Comparison of ENCODE assay signal across 16 cellular contexts in genomic region chr22:19884954-19885751, GRCh38. TPM values are rescaled to one million over a fixed set of nuclear protein-coding genes. Genes with fewer than 3 reads are reported as not detected.
A peak's percentile ranks its signal among the peaks of the same experiment; 100 is the strongest.
DNase-seq lines count a peak whose midpoint lies in the region; ATAC-seq and TF ChIP-seq lines count a peak whose summit lies in the region.
"Had no signal": no experiment of that assay in that cellular context is flagged by ENCODE, and none has a peak within 500 bp of the region (broad histone marks: within the 10 kb centered on the region; RNA-seq: fewer than 3 reads in every experiment).

No MANE protein-coding gene starts in this region.

- CTCF ChIA-PET in HEK293 (lab: Yijun Ruan, JAX): interaction anchor here (1.1 kb wide), 1 partner anchor 25 kb away, joined by 8 read pairs; no protein-coding TSS in a partner anchor

- H3K4me1 ChIP-seq in HEK293 (ENCODE audit: control insufficient read depth, insufficient read depth, low read length): peaks cover 8% of the 10 kb centered on the region
- peaks cover 40% of the 10 kb centered on the region for H3K4me1 ChIP-seq in effector memory CD4-positive, alpha-beta T cell (ENCODE audit: control insufficient read depth, insufficient read depth, low read length, poor library complexity, severe bottlenecking)
- H3K4me1 ChIP-seq in sigmoid colon: peaks cover 0 to 30% (median 23%) of the 10 kb centered on the region in 4 donors

- intact Hi-C loops in sigmoid colon (cut with DNase I): no loop called here

- 87 to 93% methylated on average over 26 of the region's 26 CpGs for WGBS in sigmoid colon, 2 donors

- no peak for TF ChIP-seq EP300 in sigmoid colon (IDR thresholded peaks at IDR 0.05)

- peak; percentile 57 for DNase-seq in activated effector memory CD4-positive, alpha-beta T cell treated with anti-CD3 and anti-CD28 coated beads, Interleukin-2, amount 50 U/mL, for 16 hours
- DNase-seq in activated effector memory CD4-positive, alpha-beta T cell treated with Interleukin-2 at 50 U/mL for 16 hours: no peak
- no peak for DNase-seq in effector memory CD4-positive, alpha-beta T cell
- DNase-seq in sigmoid colon (peak; percentile 60), putamen (ENCODE audit: low spot score) (no peak), NCI-H2171 (lab: John Stamatoyannopoulos, UW) (no peak)
- DNase-seq: activated CD4-positive, alpha-beta memory T cell treated with anti-CD3 and anti-CD28 coated beads, Interleukin-2, amount 10 ng/mL, durations not matched to agents 7 days and 5 days; amniotic stem cell; mammary epithelial cell; NCI-H1105; NCI-H510A; thyroid gland had no signal

- POLR2A ChIA-PET in HEK293 (lab: Yijun Ruan, JAX): interaction anchor here (0.8 to 2.1 kb wide), 2 partner anchors 12 to 31 kb away, joined by 3 to 6 read pairs; partner anchors contain the start of genes GNB1L and RTL10

- no peaks in the 10 kb centered on the region for H3K36me3 ChIP-seq in HEK293 (ENCODE audit: control insufficient read depth in 2 of 2, insufficient read depth in 1 of 2, low read length in 2 of 2)
- H3K36me3 ChIP-seq in effector memory CD4-positive, alpha-beta T cell (ENCODE audit: control insufficient read depth, insufficient read depth, low read length): no peaks in the 10 kb centered on the region
- peaks cover 0 to 5% (median 4%) of the 10 kb centered on the region in 4 donors for H3K36me3 ChIP-seq in sigmoid colon
- H3K36me3 ChIP-seq: ovary, thyroid gland had no signal

- TF ChIP-seq CTCF in HEK293 (tag by site-specific recombination; IDR thresholded peaks at IDR 0.05): no peak
- TF ChIP-seq CTCF in sigmoid colon (IDR thresholded peaks at IDR 0.05): no peak

- no peaks in the 10 kb centered on the region for H3K27me3 ChIP-seq in effector memory CD4-positive, alpha-beta T cell (replicated peaks; ENCODE audit: control insufficient read depth, insufficient read depth, low read length, poor library complexity, severe bottlenecking)
- H3K27me3 ChIP-seq in sigmoid colon: no peaks in the 10 kb centered on the region
- H3K27me3 ChIP-seq: ovary, thyroid gland had no signal

- H3K9me3 ChIP-seq in HEK293 (ENCODE audit: control insufficient read depth, insufficient read depth, low read depth, low read length): no peaks in the 10 kb centered on the region
- H3K9me3 ChIP-seq in effector memory CD4-positive, alpha-beta T cell (ENCODE audit: control insufficient read depth, low read length): no peaks in the 10 kb centered on the region
- H3K9me3 ChIP-seq in sigmoid colon: no peaks in the 10 kb centered on the region
- H3K9me3 ChIP-seq: ovary, thyroid gland had no signal

- H3K27ac ChIP-seq in HEK293 (ENCODE audit: extremely low read depth, low read depth, low read length) (no peak overlapping the region), sigmoid colon (no peak overlapping the region)
- peak overlapping the region; percentile 46 for H3K27ac ChIP-seq in effector memory CD4-positive, alpha-beta T cell (ENCODE audit: insufficient read depth, low read length, poor library complexity, severe bottlenecking)
- H3K27ac ChIP-seq: ovary, thyroid gland had no signal

- no peak for ATAC-seq in HG03460 (IDR thresholded peaks at IDR 0.05; ENCODE audit: unreplicated experiment)

- H3K4me3 ChIP-seq in HEK293 (ENCODE audit: low read depth, low read length): no peak overlapping the region
- no peak overlapping the region for H3K4me3 ChIP-seq in effector memory CD4-positive, alpha-beta T cell (ENCODE audit: insufficient read depth, low read depth, low read length, poor library complexity, severe bottlenecking)
- no peak overlapping the region for H3K4me3 ChIP-seq in sigmoid colon
- H3K4me3 ChIP-seq: coronary artery, ovary, thyroid gland had no signal

- no peak for TF ChIP-seq POLR2A in sigmoid colon (IDR thresholded peaks at IDR 0.05)

TF ChIP-seq in HEK293, 187 proteins besides CTCF, POLR2A, EP300 and RAD21:
- TF ChIP-seq ZNF600 (tag by site-specific recombination; IDR thresholded peaks at IDR 0.05) (peak; percentile 41; the same call in 1 of the 2 replicates), ZNF513 (tag by site-specific recombination; IDR thresholded peaks at IDR 0.05) (no peak)
TF ChIP-seq in HEK293: peak in this region for 1.

RNA-seq across cellular contexts. Expression of gene GNB1L, which starts 30.5 kb away (rescaled TPM):
- total RNA-seq in sigmoid colon: 10 to 100 TPM in 1 of 4 donors, 1 to 10 TPM in 3; 3.6 to 15.0 (median 5.3) TPM
- polyA plus RNA-seq in sigmoid colon: 1 to 10 TPM; 2.5 to 7.0 (median 3.0) TPM

RNA-seq across cellular contexts. Expression of gene RTL10, which starts 30.5 kb away (rescaled TPM):
- 10 to 100 TPM in 1 of 4 donors, 1 to 10 TPM in 3; 6.6 to 15.0 (median 8.7) TPM for total RNA-seq in sigmoid colon
- 1 to 10 TPM; 1.8 to 7.8 (median 2.8) TPM for polyA plus RNA-seq in sigmoid colon

RNA-seq across cellular contexts. Expression of gene COMT, which starts 56.4 kb away (rescaled TPM):
- total RNA-seq in sigmoid colon: 100 to 1,000 TPM; 106 to 162 (median 112) TPM
- 10 to 100 TPM; 62.5 to 97.6 (median 68.4) TPM for polyA plus RNA-seq in sigmoid colon

RNA-seq across cellular contexts. Expression of gene TXNRD2, which starts 56.5 kb away (rescaled TPM):
- 10 to 100 TPM; 16.3 to 29.6 (median 21.1) TPM for total RNA-seq in sigmoid colon
- 10 to 100 TPM; 13.2 to 18.3 (median 16.6) TPM for polyA plus RNA-seq in sigmoid colon

Comparison
In these comparisons a context has a peak if more than half of its experiments do, and no peak if none do; other contexts are left out.
1. DNase-seq: peak in activated effector memory CD4-positive, alpha-beta T cell treated with anti-CD3 and anti-CD28 coated beads, Interleukin-2, amount 50 U/mL, for 16 hours (single experiment) and sigmoid colon (single experiment); none in activated effector memory CD4-positive, alpha-beta T cell treated with Interleukin-2 at 50 U/mL for 16 hours (single experiment), effector memory CD4-positive, alpha-beta T cell (0 of 3), putamen (single experiment) and NCI-H2171 (single experiment).